7 cellular contexts compared by ENCODE assay signal in the genomic region with DNA sequence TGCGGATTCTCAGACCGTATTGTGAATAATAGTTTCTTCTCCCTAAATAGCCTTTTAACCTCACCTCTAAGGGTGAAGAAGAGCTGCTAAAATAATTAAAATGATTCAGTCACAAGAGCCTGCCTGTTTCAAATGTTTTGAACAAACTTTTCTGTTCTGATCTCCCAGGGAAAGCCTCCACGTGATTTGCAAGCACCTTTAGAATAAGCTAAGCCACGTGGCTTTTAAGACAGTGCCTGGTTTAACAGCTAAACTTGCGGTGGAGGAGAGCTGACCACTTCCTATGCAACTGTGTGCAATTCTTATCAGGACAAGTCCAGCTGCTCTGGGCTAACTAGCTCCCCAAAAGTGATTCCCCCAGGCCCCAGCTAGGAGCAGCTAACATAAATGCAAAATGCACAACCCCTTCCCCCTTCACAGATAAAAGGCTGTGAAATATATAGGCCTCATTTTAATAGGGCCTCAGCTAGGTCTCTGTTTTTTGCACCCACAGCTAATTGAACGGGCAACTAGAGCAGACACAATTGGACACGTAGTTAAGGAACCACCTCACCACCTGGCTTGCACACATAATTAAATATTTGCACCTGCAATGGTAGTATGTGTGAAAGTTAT.
A peak's percentile ranks its signal among the peaks of the same experiment; 100 is the strongest.
DNase-seq lines count a peak whose midpoint lies in the region; ATAC-seq lines count a peak whose summit lies in the region.

No MANE protein-coding gene starts in this region.

- H3K36me3 Mint-ChIP-seq in natural killer cell treated with Interleukin-12 subunit alpha and Interleukin-12 subunit beta and Interleukin-15 and Interleukin-18, amount 100 ng/mL, for 72 hours = no peaks in the 10 kb centered on the region

- ATAC-seq in GM19324 (IDR thresholded peaks at IDR 0.05; ENCODE audit: low FRiP score, unreplicated experiment) (peak; percentile 87), HG02885 (IDR thresholded peaks at IDR 0.05; ENCODE audit: poor library complexity, unreplicated experiment) (peak; percentile 82), GM21717 (IDR thresholded peaks at IDR 0.05; ENCODE audit: unreplicated experiment) (no peak)
- peak; percentile 79 to 88 for ATAC-seq in natural killer cell treated with Interleukin-12 subunit alpha and Interleukin-12 subunit beta and Interleukin-15 and Interleukin-18, amount 100 ng/mL, for 72 hours

- no peaks in the 10 kb centered on the region for H3K27me3 Mint-ChIP-seq in natural killer cell treated with Interleukin-12 subunit alpha and Interleukin-12 subunit beta and Interleukin-15 and Interleukin-18, amount 100 ng/mL, for 72 hours

- peaks cover 37 to 42% of the 10 kb centered on the region in 2 donors for H3K4me1 Mint-ChIP-seq in natural killer cell treated with Interleukin-12 subunit alpha and Interleukin-12 subunit beta and Interleukin-15 and Interleukin-18, amount 100 ng/mL, for 72 hours (ENCODE audit: low read depth in 2 of 2)

- peak overlapping the region; percentile 65 for H3K4me3 Mint-ChIP-seq in natural killer cell treated with Interleukin-12 subunit alpha and Interleukin-12 subunit beta and Interleukin-15 and Interleukin-18, amount 100 ng/mL, for 72 hours

- no peak overlapping the region for H3K27ac Mint-ChIP-seq in natural killer cell treated with Interleukin-12 subunit alpha and Interleukin-12 subunit beta and Interleukin-15 and Interleukin-18, amount 100 ng/mL, for 72 hours

- H3K9me3 Mint-ChIP-seq in natural killer cell treated with Interleukin-12 subunit alpha and Interleukin-12 subunit beta and Interleukin-15 and Interleukin-18, amount 100 ng/mL, for 72 hours = no peaks in the 10 kb centered on the region

- DNase-seq in NOMO-1 (lab: John Stamatoyannopoulos, UW; ENCODE audit: unreplicated experiment in 2 of 2) = peak; percentile 39 to 61
- peak; percentile 68 for DNase-seq in natural killer cell treated with Interleukin-12 subunit alpha and Interleukin-12 subunit beta and Interleukin-15 and Interleukin-18, amount 100 ng/mL, for 72 hours (ENCODE audit: low spot score)
- no peak for DNase-seq in stimulated activated naive CD4-positive, alpha-beta T cell treated with Interleukin-2 at 50 U/mL for 16 hours (lab: John Stamatoyannopoulos, UW)
- DNase-seq in activated T-cell treated with anti-CD3 and anti-CD28 coated beads, Interleukin-2, amount 50 U/mL, for 1 hour = no peak

Comparison
In these comparisons a context has a peak if more than half of its experiments do, and no peak if none do; other contexts are left out.
1. DNase-seq: peak in NOMO-1 (2 of 2) and natural killer cell treated with Interleukin-12 subunit alpha and Interleukin-12 subunit beta and Interleukin-15 and Interleukin-18, amount 100 ng/mL, for 72 hours (single experiment); none in stimulated activated naive CD4-positive, alpha-beta T cell treated with Interleukin-2 at 50 U/mL for 16 hours (single experiment) and activated T-cell treated with anti-CD3 and anti-CD28 coated beads, Interleukin-2, amount 50 U/mL, for 1 hour (single experiment).